ENCODE assay signal across 6 cellular contexts in the genomic region with DNA sequence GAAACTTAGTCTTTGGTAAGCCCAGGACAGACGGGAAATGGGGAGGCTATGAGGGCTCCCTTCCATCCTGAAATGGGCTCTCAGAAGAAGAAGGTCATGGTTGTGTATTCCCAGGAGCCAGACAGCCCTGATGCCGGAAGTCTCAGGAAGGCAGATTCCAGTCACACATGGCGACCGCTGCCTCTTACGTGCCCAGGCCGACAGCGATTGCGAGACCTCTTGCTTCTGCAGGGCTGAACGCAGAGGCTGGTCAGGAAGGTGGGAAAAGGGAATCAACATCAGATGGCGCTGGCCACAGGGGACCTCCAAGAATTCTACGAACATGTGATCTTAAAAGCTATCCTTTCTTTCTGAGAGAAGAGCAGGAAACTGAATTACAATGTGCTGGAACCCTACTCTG.
"Had no signal": no experiment of that assay in that cellular context is flagged by ENCODE, and none has a peak within 500 bp of the region (broad histone marks: within the 10 kb centered on the region; RNA-seq: fewer than 3 reads in every experiment).

No MANE protein-coding gene starts in this region.

- H3K4me3 ChIP-seq: GM23338, HAP-1, K562 had no signal

- H3K9me3 Mint-ChIP-seq: GM23338, HFFc6 had no signal

- H3K4me3 Mint-ChIP-seq: GM23338, HFFc6 had no signal

- H3K4me1 ChIP-seq: HAP-1 had no signal

- DNase-seq: HFFc6, IMR-90, KG1 had no signal

- H3K9me3 ChIP-seq: HAP-1 had no signal

- H2AFZ ChIP-seq: GM23338 had no signal

- H3K4me2 ChIP-seq: GM23338 had no signal

- H3K27ac Mint-ChIP-seq: GM23338, HFFc6 had no signal

- H3K36me3 ChIP-seq: HAP-1 had no signal
